ENCODE assay signal across 18 cellular contexts in the genomic region with DNA sequence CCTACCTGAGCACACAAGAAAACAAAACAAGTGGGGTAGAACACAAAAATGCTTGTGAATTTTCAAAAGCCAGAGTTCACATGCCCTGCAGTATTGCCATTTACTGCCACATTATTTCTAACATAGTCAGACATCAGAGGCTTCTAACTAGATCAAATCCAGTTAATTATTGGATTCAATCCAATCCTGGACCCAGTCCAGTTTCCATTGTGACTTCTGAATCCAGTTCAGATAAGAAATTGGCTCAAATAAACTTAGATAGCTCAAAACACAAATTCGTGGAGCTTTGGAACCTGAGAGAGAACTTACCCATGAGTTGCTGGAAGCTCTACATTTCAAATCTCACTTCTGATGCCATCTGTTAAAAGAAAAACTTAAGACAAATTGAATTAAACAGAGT.
DNase-seq lines count a peak whose midpoint lies in the region; ATAC-seq, FAIRE-seq and TF ChIP-seq lines count a peak whose summit lies in the region.
"Had no signal": no experiment of that assay in that cellular context is flagged by ENCODE, and none has a peak within 500 bp of the region (broad histone marks: within the 10 kb centered on the region; RNA-seq: fewer than 3 reads in every experiment).

No MANE protein-coding gene starts in this region.

- POLR2A ChIA-PET in PC-9 (lab: Charles Lee; ENCODE audit: unreplicated experiment), result no interaction called here
- POLR2A ChIA-PET in H1 (lab: Charles Lee; ENCODE audit: partially characterized antibody), result no interaction called here

- no peaks in the 10 kb centered on the region for H3K9me3 Mint-ChIP-seq in GM23338
- H3K9me3 Mint-ChIP-seq: H9 had no signal

- no peak overlapping the region for H2BK120ac ChIP-seq in H1 (replicated peaks; ENCODE audit: low read depth, low read length)

- 93% methylated on average over 1 of the region's 1 CpG; no CpG with 5 or more reads in 1 of the 2 experiments for WGBS in H1 (ENCODE audit: extremely low coverage in 1 of 2, insufficient coverage in 1 of 2, insufficient read length in 1 of 2, insufficient replicate concordance in 2 of 2, low coverage in 1 of 2, low lambda C conversion rate in 2 of 2, missing lambda C conversion rate in 1 of 2), 2 experiments

- H4K20me1 ChIP-seq in GM23338 (replicated peaks; ENCODE audit: insufficient read depth) (no peaks in the 10 kb centered on the region), PC-9 (ENCODE audit: insufficient read depth) (no peaks in the 10 kb centered on the region), H1 (replicated peaks in 1 of 2; ENCODE audit: control insufficient read depth in 1 of 2, insufficient read depth in 2 of 2, low read length in 2 of 2) (no peaks in the 10 kb centered on the region)

- H2BK15ac ChIP-seq in H1 (ENCODE audit: low read length), result no peak overlapping the region

- no peaks in the 10 kb centered on the region for H3K36me3 ChIP-seq in GM23338 (ENCODE audit: insufficient read depth)
- H3K36me3 ChIP-seq in PC-9 (ENCODE audit: low read depth), result no peaks in the 10 kb centered on the region
- H3K36me3 ChIP-seq in H1 (ENCODE audit: control insufficient read depth in 2 of 4, insufficient read depth in 4 of 4, low read length in 3 of 4), result no peaks in the 10 kb centered on the region
- no peaks in the 10 kb centered on the region for H3K36me3 ChIP-seq in parathyroid adenoma (ENCODE audit: control insufficient read depth, insufficient read depth, low read length)
- H3K36me3 ChIP-seq: MG63 had no signal

- CTCF ChIA-PET in PC-9 (lab: Charles Lee) (no interaction called here), H1 (lab: Charles Lee; ENCODE audit: partially characterized antibody) (interaction anchor here (1.3 to 3.0 kb wide), 4 partner anchors 18 to 331 kb away, joined by 5 to 13 read pairs (median 8); no protein-coding TSS in a partner anchor)

- peaks cover 4% of the 10 kb centered on the region; the same call in 2 of the 3 replicates for H3K4me1 Mint-ChIP-seq in GM23338
- H3K4me1 Mint-ChIP-seq: CD14-positive monocyte, H9 had no signal

- no peaks in the 10 kb centered on the region for H3K36me3 Mint-ChIP-seq in GM23338 (ENCODE audit: low read depth)
- H3K36me3 Mint-ChIP-seq: CD14-positive monocyte had no signal

- H3F3A ChIP-seq in GM23338 (replicated peaks; ENCODE audit: low read depth) (no peaks in the 10 kb centered on the region), PC-9 (ENCODE audit: insufficient read depth, low read depth) (no peaks in the 10 kb centered on the region)

- no peak overlapping the region for H2BK5ac ChIP-seq in H1 (ENCODE audit: low read depth, low read length)

- H3K18ac ChIP-seq in H1 (ENCODE audit: extremely low read depth, low read length), result no peak overlapping the region

- H3K27ac ChIP-seq in GM23338 (ENCODE audit: low read depth) (no peak overlapping the region), PC-9 (no peak overlapping the region), H1 (ENCODE audit: low read depth, low read length) (no peak overlapping the region), parathyroid adenoma (no peak overlapping the region)

- H4K91ac ChIP-seq in H1 (replicated peaks; ENCODE audit: insufficient read length, low read length), result no peak overlapping the region

- H3K9me2 ChIP-seq in GM23338 (ENCODE audit: insufficient read depth) (no peaks in the 10 kb centered on the region), PC-9 (ENCODE audit: insufficient read depth) (no peaks in the 10 kb centered on the region)

- TF ChIP-seq POLR2A in H1 (IDR thresholded peaks at IDR 0.05; ENCODE audit: control extremely low read depth in 1 of 2, low read depth in 2 of 2, low read length in 2 of 2), result no peak

- H3K4me3 ChIP-seq in GM23338, result no peak overlapping the region
- H3K4me3 ChIP-seq in PC-9, result no peak overlapping the region
- no peak overlapping the region for H3K4me3 ChIP-seq in H1 (ENCODE audit: extremely low read depth in 1 of 4, insufficient read depth in 2 of 4, low read depth in 3 of 4, low read length in 4 of 4)
- no peak overlapping the region for H3K4me3 ChIP-seq in parathyroid adenoma (ENCODE audit: low read depth, low read length)
- H3K4me3 ChIP-seq: MG63 had no signal

- no peak overlapping the region for H4K8ac ChIP-seq in H1 (ENCODE audit: extremely low read depth, insufficient read depth, low read length)

- no peak overlapping the region for H2BK12ac ChIP-seq in H1 (ENCODE audit: low read depth, low read length)

- H3K9ac ChIP-seq in H1 (replicated peaks in 1 of 4; ENCODE audit: extremely low read depth in 1 of 4, low read depth in 3 of 4, low read length in 3 of 4), result no peak overlapping the region
- H3K9ac ChIP-seq in parathyroid adenoma, result no peak overlapping the region

- no peak for TF ChIP-seq CTCF in GM23338 (conservative IDR thresholded peaks at IDR 0.05; ENCODE audit: low read depth in 2 of 2)
- TF ChIP-seq CTCF in PC-9 (conservative IDR thresholded peaks at IDR 0.05), result no peak
- no peak for TF ChIP-seq CTCF in H1 (IDR thresholded peaks at IDR 0.05; ENCODE audit: control extremely low read depth in 1 of 3, insufficient read depth in 1 of 3, low read depth in 1 of 3, low read length in 3 of 3)
- TF ChIP-seq CTCF in parathyroid adenoma (IDR thresholded peaks at IDR 0.05), result no peak

- H2AK5ac ChIP-seq in H1 (ENCODE audit: low read depth, low read length), result no peak overlapping the region

- no peak for DNase-seq in GM23338 (ENCODE audit: low spot score)
- DNase-seq in PC-9, result no peak
- no peak for DNase-seq in H1 (ENCODE audit: low read depth in 1 of 2, low spot score in 2 of 2)
- no peak for DNase-seq in stimulated activated CD4-positive, alpha-beta T cell treated with anti-CD3 and anti-CD28 coated beads, Interleukin-1b, Interleukin-23, amount 100 ng/mL, for 48 hours
- DNase-seq in SHP77 (lab: John Stamatoyannopoulos, UW), result no peak
- DNase-seq: GDM1, H9, IMR-90, MG63, NCI-H1048, NCI-H146, NCI-H2029 treated with DMSO at 0.1 percent for 48 hours, NCI-H2171, SIG-M5 had no signal

- no peaks in the 10 kb centered on the region for H3K79me1 ChIP-seq in H1 (ENCODE audit: low read depth, low read length)

- peak; percentile 7 for FAIRE-seq in H1 (lab: Jason Lieb, UNC)
- FAIRE-seq: HTR-8/SVneo had no signal

- peak overlapping the region; percentile 50; the same call in 1 of the 2 replicates for H2AFZ ChIP-seq in GM23338
- H2AFZ ChIP-seq in PC-9, result peak overlapping the region; percentile 13; the same call in 1 of the 2 replicates
- no peak overlapping the region for H2AFZ ChIP-seq in H1 (ENCODE audit: low read length)
- peak overlapping the region; percentile 69 for H2AFZ ChIP-seq in parathyroid adenoma

- no TSS peak for BruUV-seq in PC-9 (replicated peaks; lab: Mats Ljungman, UMichigan)

- intact Hi-C loops in PC-9 (cut with micrococcal nuclease; ENCODE audit: unreplicated experiment), result no loop called here

- H3K56ac ChIP-seq in H1 (replicated peaks; ENCODE audit: insufficient read length, low read depth, low read length), result no peak overlapping the region

- H3K9me3 ChIP-seq in PC-9 (ENCODE audit: insufficient read depth, low read depth) (no peaks in the 10 kb centered on the region), H1 (ENCODE audit: insufficient read depth in 2 of 2, low read depth in 1 of 2, low read length in 1 of 2) (no peaks in the 10 kb centered on the region), parathyroid adenoma (ENCODE audit: control insufficient read depth, low read length) (no peaks in the 10 kb centered on the region)
- H3K9me3 ChIP-seq: MG63 had no signal

- no peak overlapping the region for H2BK20ac ChIP-seq in H1 (ENCODE audit: low read length)

- H4K5ac ChIP-seq in H1 (ENCODE audit: insufficient read length, low read depth, low read length), result no peak overlapping the region

- H3K27me3 Mint-ChIP-seq in GM23338 (ENCODE audit: insufficient read depth, low read depth, poor library complexity), result peaks cover 2% of the 10 kb centered on the region

- no peaks in the 10 kb centered on the region for H3K23me2 ChIP-seq in H1 (ENCODE audit: low read depth, low read length)

- ATAC-seq in GM23338, result no peak
- no peak for ATAC-seq in GM21786 (IDR thresholded peaks at IDR 0.05; ENCODE audit: unreplicated experiment)

- H3K27ac Mint-ChIP-seq in GM23338, result no peak overlapping the region
- H3K27ac Mint-ChIP-seq: CD14-positive monocyte, H9 had no signal

- H3K27me3 ChIP-seq in GM23338 (ENCODE audit: insufficient read depth) (no peaks in the 10 kb centered on the region), PC-9 (ENCODE audit: insufficient read depth, low read depth) (no peaks in the 10 kb centered on the region), H1 (replicated peaks in 1 of 4; ENCODE audit: control insufficient read depth in 3 of 4, extremely low read depth in 1 of 4, insufficient read depth in 3 of 4, low read length in 3 of 4) (no peaks in the 10 kb centered on the region), parathyroid adenoma (ENCODE audit: control insufficient read depth, insufficient read depth, low read length) (no peaks in the 10 kb centered on the region)
- H3K27me3 ChIP-seq: MG63 had no signal

- no peak for TF ChIP-seq RAD21 in H1 (IDR thresholded peaks at IDR 0.05 in 1 of 2, conservative IDR thresholded peaks at IDR 0.05 in 1 of 2; ENCODE audit: low read depth in 2 of 2, low read length in 2 of 2)

- H3K23ac ChIP-seq in H1 (ENCODE audit: insufficient read length), result no peak overlapping the region

- H3K4me2 ChIP-seq in GM23338 (no peak overlapping the region), PC-9 (no peak overlapping the region), H1 (ENCODE audit: insufficient read depth in 1 of 2, low read depth in 2 of 2, low read length in 2 of 2) (no peak overlapping the region), parathyroid adenoma (ENCODE audit: low read length) (no peak overlapping the region)

- H3K4me1 ChIP-seq in GM23338 (ENCODE audit: insufficient read depth) (no peaks in the 10 kb centered on the region), PC-9 (replicated peaks; ENCODE audit: insufficient read depth) (no peaks in the 10 kb centered on the region), H1 (replicated peaks in 1 of 4; ENCODE audit: control insufficient read depth in 3 of 4, insufficient read depth in 4 of 4, low read length in 3 of 4) (no peaks in the 10 kb centered on the region), parathyroid adenoma (no peaks in the 10 kb centered on the region)

- no peak for TF ChIP-seq EP300 in H1 (IDR thresholded peaks at IDR 0.05; ENCODE audit: borderline replicate concordance in 1 of 2, low read depth in 2 of 2, low read length in 2 of 2)

- no peaks in the 10 kb centered on the region for H3K79me2 ChIP-seq in GM23338 (replicated peaks; ENCODE audit: insufficient read depth)
- H3K79me2 ChIP-seq in PC-9 (ENCODE audit: low read depth), result no peaks in the 10 kb centered on the region
- H3K79me2 ChIP-seq in H1 (ENCODE audit: control insufficient read depth in 1 of 2, insufficient read depth in 2 of 2, low read length in 2 of 2), result no peaks in the 10 kb centered on the region
- no peaks in the 10 kb centered on the region for H3K79me2 ChIP-seq in parathyroid adenoma

- H3K4me3 Mint-ChIP-seq in GM23338, result no peak overlapping the region
- H3K4me3 Mint-ChIP-seq: CD14-positive monocyte, H9 had no signal

- no peak overlapping the region for H3K4ac ChIP-seq in H1 (replicated peaks; ENCODE audit: insufficient read length, low read depth, low read length)

- H3K14ac ChIP-seq in H1 (ENCODE audit: insufficient read length), result no peak overlapping the region

TF ChIP-seq in GM23338, 12 proteins besides CTCF, POLR2A, EP300 and RAD21 (continues in another document):
- TF ChIP-seq POLR2AphosphoS5 (IDR thresholded peaks at IDR 0.05; ENCODE audit: low read depth), result no peak
